13 cellular contexts compared by ENCODE assay signal in genomic region chr10:132158122-132158741, GRCh38. TPM values are rescaled to one million over a fixed set of nuclear protein-coding genes. Genes with fewer than 3 reads are reported as not detected.
DNase-seq lines count a peak whose midpoint lies in the region; ATAC-seq and TF ChIP-seq lines count a peak whose summit lies in the region.
"Had no signal": no experiment of that assay in that cellular context is flagged by ENCODE, and none has a peak within 500 bp of the region (broad histone marks: within the 10 kb centered on the region; RNA-seq: fewer than 3 reads in every experiment).

No MANE protein-coding gene starts in this region.

- in situ Hi-C loops in ACHN (cut with HindIII; ENCODE audit: low pct_ligation_motif_present, low pct_unique_long_range_greater_than_20kb, low sequenced_read_pairs): no loop called here

- H3K27me3 ChIP-seq in tibial artery: peaks cover 0 to 5% of the 10 kb centered on the region in 2 donors
- H3K27me3 ChIP-seq: ovary had no signal

- H3K27ac ChIP-seq in tibial artery: no peak overlapping the region
- H3K27ac ChIP-seq: left lung, ovary, SK-N-MC had no signal

- POLR2A ChIA-PET in activated naive CD8-positive, alpha-beta T cell treated with anti-CD3 and anti-CD28 coated beads, Interleukin-2, amount 10 ng/mL, durations not matched to agents 7 days and 5 days (lab: Charles Lee): no interaction called here

- no peak for TF ChIP-seq CTCF in tibial artery (IDR thresholded peaks at IDR 0.05)

- H3K4me1 ChIP-seq in tibial artery: peaks cover 0 to 14% (median 9%) of the 10 kb centered on the region in 4 donors
- H3K4me1 ChIP-seq: left lung had no signal

- ATAC-seq in activated naive CD8-positive, alpha-beta T cell treated with anti-CD3 and anti-CD28 coated beads, Interleukin-2, amount 10 ng/mL, durations not matched to agents 7 days and 5 days (ENCODE audit: low read depth): peak; percentile 21
- no peak for ATAC-seq in GM21717 (IDR thresholded peaks at IDR 0.05; ENCODE audit: unreplicated experiment)
- ATAC-seq: left lung had no signal

- H3K36me3 ChIP-seq in tibial artery: peaks cover 0 to 9% (median 0%) of the 10 kb centered on the region in 3 donors
- H3K36me3 ChIP-seq: left lung, ovary had no signal

- H3K4me3 Mint-ChIP-seq in activated naive CD8-positive, alpha-beta T cell treated with anti-CD3 and anti-CD28 coated beads, Interleukin-2, amount 10 ng/mL, durations not matched to agents 7 days and 5 days: no peak overlapping the region

- no peaks in the 10 kb centered on the region for H3K9me3 ChIP-seq in tibial artery
- H3K9me3 ChIP-seq: left lung, ovary had no signal

- H3K27me3 Mint-ChIP-seq in activated naive CD8-positive, alpha-beta T cell treated with anti-CD3 and anti-CD28 coated beads, Interleukin-2, amount 10 ng/mL, durations not matched to agents 7 days and 5 days: no peaks in the 10 kb centered on the region

- no peaks in the 10 kb centered on the region for H3K9me3 Mint-ChIP-seq in activated naive CD8-positive, alpha-beta T cell treated with anti-CD3 and anti-CD28 coated beads, Interleukin-2, amount 10 ng/mL, durations not matched to agents 7 days and 5 days

- H3K27ac Mint-ChIP-seq in activated naive CD8-positive, alpha-beta T cell treated with anti-CD3 and anti-CD28 coated beads, Interleukin-2, amount 10 ng/mL, durations not matched to agents 7 days and 5 days: peak overlapping the region; percentile 7

- intact Hi-C loops in tibial artery (cut with DNase I; ENCODE audit: low total_unique reads): no loop called here

- H3K4me3 ChIP-seq in tibial artery: no peak overlapping the region
- H3K4me3 ChIP-seq: left lung, ovary, SK-N-MC had no signal

- H3K4me1 Mint-ChIP-seq in activated naive CD8-positive, alpha-beta T cell treated with anti-CD3 and anti-CD28 coated beads, Interleukin-2, amount 10 ng/mL, durations not matched to agents 7 days and 5 days: peaks cover 14% of the 10 kb centered on the region

- H3K36me3 Mint-ChIP-seq in activated naive CD8-positive, alpha-beta T cell treated with anti-CD3 and anti-CD28 coated beads, Interleukin-2, amount 10 ng/mL, durations not matched to agents 7 days and 5 days: no peaks in the 10 kb centered on the region

- DNase-seq in activated T-cell treated with anti-CD3 and anti-CD28 coated beads for 24 hours (ENCODE audit: low read depth): peak; percentile 28
- DNase-seq in activated T-cell treated with anti-CD3 and anti-CD28 coated beads for 4 hours: no peak
- peak in 4 of 5 donors; percentile 31 to 64 (median 42) for DNase-seq in T-helper 1 cell
- no peak for DNase-seq in activated naive CD8-positive, alpha-beta T cell treated with anti-CD3 and anti-CD28 coated beads, Interleukin-2, amount 10 ng/mL, durations not matched to agents 7 days and 5 days
- peak; percentile 24 for DNase-seq in stimulated activated CD4-positive, alpha-beta T cell treated with anti-CD3 and anti-CD28 coated beads, Interleukin-4, amount 100 ng/mL, for 1 hour
- DNase-seq in tibial artery: no peak
- DNase-seq in ACHN: no peak
- DNase-seq: left lung, NCI-H510A, substantia nigra had no signal

RNA-seq across cellular contexts. Expression of gene DPYSL4, which starts 28.5 kb away (rescaled TPM):
- total RNA-seq in activated naive CD8-positive, alpha-beta T cell treated with anti-CD3 and anti-CD28 coated beads, Interleukin-2, amount 10 ng/mL, durations not matched to agents 7 days and 5 days: 1 to 10 TPM; 5.2 to 8.5 TPM

Comparison
In these comparisons a context has a peak if more than half of its experiments do, and no peak if none do; other contexts are left out.
1. DNase-seq: peak in activated T-cell treated with anti-CD3 and anti-CD28 coated beads for 24 hours (single experiment), T-helper 1 cell (4 of 5) and stimulated activated CD4-positive, alpha-beta T cell treated with anti-CD3 and anti-CD28 coated beads, Interleukin-4, amount 100 ng/mL, for 1 hour (single experiment); none in activated T-cell treated with anti-CD3 and anti-CD28 coated beads for 4 hours (single experiment), activated naive CD8-positive, alpha-beta T cell treated with anti-CD3 and anti-CD28 coated beads, Interleukin-2, amount 10 ng/mL, durations not matched to agents 7 days and 5 days (single experiment), tibial artery (0 of 2) and ACHN (single experiment).